1 cellular context compared by ENCODE assay signal in the genomic region with DNA sequence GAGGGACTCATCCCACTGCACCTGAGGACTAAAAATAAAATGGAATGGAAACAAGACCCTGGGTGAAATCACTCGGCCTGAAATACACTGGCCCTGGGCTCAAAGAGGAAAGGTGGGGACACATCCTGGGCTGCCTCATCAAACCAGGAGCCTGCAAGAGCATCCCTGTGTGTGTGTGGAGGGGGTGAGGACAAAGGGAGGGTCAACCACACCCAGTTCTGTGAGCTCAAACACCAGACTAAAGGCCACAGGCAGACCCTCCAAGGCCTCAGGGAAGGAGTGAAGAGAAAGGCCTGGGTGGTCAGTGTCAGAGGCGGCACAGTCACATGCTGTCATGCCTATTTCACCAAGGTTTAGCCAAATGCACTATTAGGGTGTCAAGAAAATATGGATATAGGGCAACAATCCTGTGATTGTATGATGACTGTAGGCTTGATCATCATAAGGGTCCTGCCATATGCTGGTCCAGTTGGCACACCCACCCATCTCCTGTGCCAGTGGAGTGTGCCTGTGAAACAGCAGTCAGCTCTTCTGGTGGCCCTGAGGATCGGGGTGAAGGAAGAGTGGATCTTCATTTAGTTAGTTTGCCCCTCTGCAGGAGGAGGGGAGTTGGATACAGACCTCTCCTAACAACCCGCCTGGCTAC.
TF ChIP-seq lines count a peak whose summit lies in the region.

No MANE protein-coding gene starts in this region.

TF ChIP-seq in HEK293, 187 proteins besides CTCF, POLR2A, EP300 and RAD21 (continued from another document):
- TF ChIP-seq, protein P1, sequence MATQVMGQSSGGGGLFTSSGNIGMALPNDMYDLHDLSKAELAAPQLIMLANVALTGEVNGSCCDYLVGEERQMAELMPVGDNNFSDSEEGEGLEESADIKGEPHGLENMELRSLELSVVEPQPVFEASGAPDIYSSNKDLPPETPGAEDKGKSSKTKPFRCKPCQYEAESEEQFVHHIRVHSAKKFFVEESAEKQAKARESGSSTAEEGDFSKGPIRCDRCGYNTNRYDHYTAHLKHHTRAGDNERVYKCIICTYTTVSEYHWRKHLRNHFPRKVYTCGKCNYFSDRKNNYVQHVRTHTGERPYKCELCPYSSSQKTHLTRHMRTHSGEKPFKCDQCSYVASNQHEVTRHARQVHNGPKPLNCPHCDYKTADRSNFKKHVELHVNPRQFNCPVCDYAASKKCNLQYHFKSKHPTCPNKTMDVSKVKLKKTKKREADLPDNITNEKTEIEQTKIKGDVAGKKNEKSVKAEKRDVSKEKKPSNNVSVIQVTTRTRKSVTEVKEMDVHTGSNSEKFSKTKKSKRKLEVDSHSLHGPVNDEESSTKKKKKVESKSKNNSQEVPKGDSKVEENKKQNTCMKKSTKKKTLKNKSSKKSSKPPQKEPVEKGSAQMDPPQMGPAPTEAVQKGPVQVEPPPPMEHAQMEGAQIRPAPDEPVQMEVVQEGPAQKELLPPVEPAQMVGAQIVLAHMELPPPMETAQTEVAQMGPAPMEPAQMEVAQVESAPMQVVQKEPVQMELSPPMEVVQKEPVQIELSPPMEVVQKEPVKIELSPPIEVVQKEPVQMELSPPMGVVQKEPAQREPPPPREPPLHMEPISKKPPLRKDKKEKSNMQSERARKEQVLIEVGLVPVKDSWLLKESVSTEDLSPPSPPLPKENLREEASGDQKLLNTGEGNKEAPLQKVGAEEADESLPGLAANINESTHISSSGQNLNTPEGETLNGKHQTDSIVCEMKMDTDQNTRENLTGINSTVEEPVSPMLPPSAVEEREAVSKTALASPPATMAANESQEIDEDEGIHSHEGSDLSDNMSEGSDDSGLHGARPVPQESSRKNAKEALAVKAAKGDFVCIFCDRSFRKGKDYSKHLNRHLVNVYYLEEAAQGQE (tag by site-specific recombination; IDR thresholded peaks at IDR 0.05), result no peak
- TF ChIP-seq, protein P2, sequence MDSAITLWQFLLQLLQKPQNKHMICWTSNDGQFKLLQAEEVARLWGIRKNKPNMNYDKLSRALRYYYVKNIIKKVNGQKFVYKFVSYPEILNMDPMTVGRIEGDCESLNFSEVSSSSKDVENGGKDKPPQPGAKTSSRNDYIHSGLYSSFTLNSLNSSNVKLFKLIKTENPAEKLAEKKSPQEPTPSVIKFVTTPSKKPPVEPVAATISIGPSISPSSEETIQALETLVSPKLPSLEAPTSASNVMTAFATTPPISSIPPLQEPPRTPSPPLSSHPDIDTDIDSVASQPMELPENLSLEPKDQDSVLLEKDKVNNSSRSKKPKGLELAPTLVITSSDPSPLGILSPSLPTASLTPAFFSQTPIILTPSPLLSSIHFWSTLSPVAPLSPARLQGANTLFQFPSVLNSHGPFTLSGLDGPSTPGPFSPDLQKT (IDR thresholded peaks at IDR 0.05; ENCODE audit: borderline replicate concordance, low read depth, low read length), result no peak
- TF ChIP-seq, protein P3, sequence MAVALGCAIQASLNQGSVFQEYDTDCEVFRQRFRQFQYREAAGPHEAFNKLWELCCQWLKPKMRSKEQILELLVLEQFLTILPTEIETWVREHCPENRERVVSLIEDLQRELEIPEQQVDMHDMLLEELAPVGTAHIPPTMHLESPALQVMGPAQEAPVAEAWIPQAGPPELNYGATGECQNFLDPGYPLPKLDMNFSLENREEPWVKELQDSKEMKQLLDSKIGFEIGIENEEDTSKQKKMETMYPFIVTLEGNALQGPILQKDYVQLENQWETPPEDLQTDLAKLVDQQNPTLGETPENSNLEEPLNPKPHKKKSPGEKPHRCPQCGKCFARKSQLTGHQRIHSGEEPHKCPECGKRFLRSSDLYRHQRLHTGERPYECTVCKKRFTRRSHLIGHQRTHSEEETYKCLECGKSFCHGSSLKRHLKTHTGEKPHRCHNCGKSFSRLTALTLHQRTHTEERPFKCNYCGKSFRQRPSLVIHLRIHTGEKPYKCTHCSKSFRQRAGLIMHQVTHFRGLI (tag by site-specific recombination; IDR thresholded peaks at IDR 0.05), result no peak
TF ChIP-seq in HEK293: peak in this region for 1.
